Comparison of ENCODE assay signal across 26 cellular contexts in genomic region chr7:110432061-110432553, GRCh38.
"Had no signal": no experiment of that assay in that cellular context is flagged by ENCODE, and none has a peak within 500 bp of the region (broad histone marks: within the 10 kb centered on the region; RNA-seq: fewer than 3 reads in every experiment).

No MANE protein-coding gene starts in this region.

- H3K4me1 Mint-ChIP-seq: naive thymus-derived CD4-positive, alpha-beta T cell; stimulated activated naive B cell treated with anti-CD40 and anti-IgM and Interleukin-4, amounts not matched to agents 10 μg/mL and 1 μg/mL and 100 μg/mL, for 72 hours had no signal

- ATAC-seq: left colon; left lung; lower lobe of right lung; mucosa of descending colon; naive thymus-derived CD4-positive, alpha-beta T cell; natural killer cell treated with Interleukin-12 subunit alpha and Interleukin-12 subunit beta and Interleukin-15 and Interleukin-18, amount 100 ng/mL, for 72 hours; right lobe of liver; stimulated activated naive B cell treated with anti-CD40 and anti-IgM and Interleukin-4, amounts not matched to agents 10 μg/mL and 1 μg/mL and 100 μg/mL, for 72 hours; stimulated activated naive CD8-positive, alpha-beta T cell treated with anti-CD3 and anti-CD28 coated beads, Interleukin-15, Interleukin-2, amounts not matched to agents 100 U/mL and 50 U/mL, for 24 hours had no signal

- H3K9me3 Mint-ChIP-seq: naive thymus-derived CD4-positive, alpha-beta T cell had no signal

- H3K9me3 ChIP-seq: left lung, lower lobe of right lung, mucosa of descending colon, ovary, right atrium auricular region, right lobe of liver, stomach, testis, thyroid gland, transverse colon, upper lobe of left lung, vagina had no signal

- H3K27ac ChIP-seq: left lung, lower lobe of right lung, ovary, right atrium auricular region, right lobe of liver, skin epidermis, stomach, testis, thyroid gland, transverse colon, upper lobe of left lung, vagina had no signal

- H3K4me3 Mint-ChIP-seq: naive thymus-derived CD4-positive, alpha-beta T cell; natural killer cell treated with Interleukin-12 subunit alpha and Interleukin-12 subunit beta and Interleukin-15 and Interleukin-18, amount 100 ng/mL, for 72 hours; stimulated activated naive B cell treated with anti-CD40 and anti-IgM and Interleukin-4, amounts not matched to agents 10 μg/mL and 1 μg/mL and 100 μg/mL, for 72 hours had no signal

- H3K36me3 ChIP-seq: left lung, lower lobe of right lung, ovary, right atrium auricular region, right lobe of liver, stomach, thyroid gland, transverse colon, upper lobe of left lung, vagina had no signal

- H3K36me3 Mint-ChIP-seq: naive thymus-derived CD4-positive, alpha-beta T cell; natural killer cell treated with Interleukin-12 subunit alpha and Interleukin-12 subunit beta and Interleukin-15 and Interleukin-18, amount 100 ng/mL, for 72 hours; stimulated activated naive B cell treated with anti-CD40 and anti-IgM and Interleukin-4, amounts not matched to agents 10 μg/mL and 1 μg/mL and 100 μg/mL, for 72 hours had no signal

- DNase-seq: left colon; left lung; lower lobe of right lung; mesendoderm; midbrain; mucosa of descending colon; naive thymus-derived CD4-positive, alpha-beta T cell; ovary; right lobe of liver; stimulated activated CD4-positive, alpha-beta T cell treated with anti-CD3 and anti-CD28 coated beads, Interleukin-12 subunit alpha, Interleukin-12 subunit beta, amount 100 ng/mL, for 4 hours; stimulated activated CD4-positive, alpha-beta T cell treated with anti-CD3 and anti-CD28 coated beads, Interleukin-15, amount 100 ng/mL, for 24 hours; stimulated activated CD4-positive, alpha-beta T cell treated with anti-CD3 and anti-CD28 coated beads, Interleukin-2, amount 100 ng/mL, for 24 hours; stimulated activated CD4-positive, alpha-beta T cell treated with anti-CD3 and anti-CD28 coated beads, Interleukin-4, amount 100 ng/mL, for 1 hour; stimulated activated naive B cell treated with anti-CD40 and anti-IgM and Interleukin-4, amounts not matched to agents 10 μg/mL and 1 μg/mL and 100 μg/mL, for 72 hours; stimulated activated naive CD8-positive, alpha-beta T cell treated with anti-CD3 and anti-CD28 coated beads, Interleukin-15, Interleukin-2, amounts not matched to agents 100 U/mL and 50 U/mL, for 24 hours; stomach; testis; thyroid gland; transverse colon; upper lobe of left lung had no signal

- H3K27ac Mint-ChIP-seq: naive thymus-derived CD4-positive, alpha-beta T cell; natural killer cell treated with Interleukin-12 subunit alpha and Interleukin-12 subunit beta and Interleukin-15 and Interleukin-18, amount 100 ng/mL, for 72 hours; progenitor cell of endocrine pancreas; stimulated activated naive B cell treated with anti-CD40 and anti-IgM and Interleukin-4, amounts not matched to agents 10 μg/mL and 1 μg/mL and 100 μg/mL, for 72 hours had no signal

- FAIRE-seq: keratinocyte had no signal

- H3K27me3 ChIP-seq: left lung, ovary, right atrium auricular region, right lobe of liver, stomach, testis, thyroid gland, transverse colon, upper lobe of left lung, vagina had no signal

- H3K4me1 ChIP-seq: left lung, lower lobe of right lung, right atrium auricular region, right lobe of liver, stomach, testis, thyroid gland, transverse colon, upper lobe of left lung, vagina had no signal

- H3K27me3 Mint-ChIP-seq: natural killer cell treated with Interleukin-12 subunit alpha and Interleukin-12 subunit beta and Interleukin-15 and Interleukin-18, amount 100 ng/mL, for 72 hours; progenitor cell of endocrine pancreas; stimulated activated naive B cell treated with anti-CD40 and anti-IgM and Interleukin-4, amounts not matched to agents 10 μg/mL and 1 μg/mL and 100 μg/mL, for 72 hours had no signal

- H3K4me3 ChIP-seq: left lung, lower lobe of right lung, mucosa of descending colon, ovary, right atrium auricular region, right lobe of liver, skin epidermis, stomach, testis, thyroid gland, transverse colon, upper lobe of left lung, vagina had no signal
